ENCODE assay signal across 29 cellular contexts in the genomic region with DNA sequence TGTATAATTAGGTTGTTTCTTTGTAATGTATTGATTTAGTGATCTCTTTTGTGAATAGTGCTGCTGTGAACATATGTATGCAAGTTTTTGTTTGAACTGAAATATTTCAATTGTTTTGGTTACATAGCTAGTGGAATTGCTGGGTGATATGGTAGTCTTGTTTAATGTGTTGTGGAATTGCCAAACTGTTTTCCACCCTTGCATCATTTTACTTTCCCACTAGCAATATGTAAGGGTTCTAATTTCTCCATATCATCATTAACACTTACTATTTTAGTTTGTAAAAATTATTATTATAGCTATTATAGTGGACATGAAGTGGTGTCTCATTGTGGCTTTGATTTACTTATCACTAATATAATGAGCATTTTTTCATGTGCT. TPM values are rescaled to one million over a fixed set of nuclear protein-coding genes. Genes with fewer than 3 reads are reported as not detected.
DNase-seq lines count a peak whose midpoint lies in the region; ATAC-seq, FAIRE-seq and TF ChIP-seq lines count a peak whose summit lies in the region.
"Had no signal": no experiment of that assay in that cellular context is flagged by ENCODE, and none has a peak within 500 bp of the region (broad histone marks: within the 10 kb centered on the region; RNA-seq: fewer than 3 reads in every experiment).

No MANE protein-coding gene starts in this region.

- H3K4me3 Mint-ChIP-seq in activated naive CD4-positive, alpha-beta T cell treated with anti-CD3 and anti-CD28 coated beads, Interleukin-2, amount 50 U/mL, for 24 hours, result peak overlapping the region; percentile 47
- no peak overlapping the region for H3K4me3 Mint-ChIP-seq in WTC11
- peak overlapping the region in 6 of 10 donors; percentile 2 to 36 (median 20) for H3K4me3 Mint-ChIP-seq in naive thymus-derived CD8-positive, alpha-beta T cell

- H3K4me1 ChIP-seq in lower lobe of right lung, result peaks cover 13% of the 10 kb centered on the region

- no peaks in the 10 kb centered on the region for H3K27me3 Mint-ChIP-seq in activated naive CD4-positive, alpha-beta T cell treated with anti-CD3 and anti-CD28 coated beads, Interleukin-2, amount 50 U/mL, for 24 hours
- H3K27me3 Mint-ChIP-seq in WTC11 (ENCODE audit: low read depth), result no peaks in the 10 kb centered on the region
- no peaks in the 10 kb centered on the region for H3K27me3 Mint-ChIP-seq in naive thymus-derived CD8-positive, alpha-beta T cell
- H3K27me3 Mint-ChIP-seq: CD4-positive, alpha-beta memory T cell had no signal

- DNase-seq in activated naive CD4-positive, alpha-beta T cell (lab: John Stamatoyannopoulos, UW), result no peak
- no peak for DNase-seq in HTR-8/SVneo (ENCODE audit: insufficient read length, low spot score)
- DNase-seq in WTC11 (ENCODE audit: low spot score), result no peak
- no peak for DNase-seq in naive thymus-derived CD8-positive, alpha-beta T cell
- DNase-seq in lower lobe of right lung, result no peak
- DNase-seq in NCI-H2196 (lab: John Stamatoyannopoulos, UW; ENCODE audit: unreplicated experiment), result no peak
- DNase-seq in NCI-H526 (lab: John Stamatoyannopoulos, UW), result no peak
- DNase-seq: ACHN; Caco-2; CD4-positive, alpha-beta memory T cell; DMS79; GF-D8; KBM-7; MG63; NCI-H1105 treated with DMSO at 0.1 percent for 48 hours; NCI-H146; NCI-H1930; NCI-H2107; NCI-H446; NCI-H524 treated with DMSO at 0.1 percent for 48 hours; NCI-H82; RPMI8226; SHP77 had no signal

- H3K36me3 ChIP-seq in lower lobe of right lung, result no peaks in the 10 kb centered on the region

- peaks cover 79% of the 10 kb centered on the region for H3K4me1 Mint-ChIP-seq in activated naive CD4-positive, alpha-beta T cell treated with anti-CD3 and anti-CD28 coated beads, Interleukin-2, amount 50 U/mL, for 24 hours
- peaks cover 65% of the 10 kb centered on the region for H3K4me1 Mint-ChIP-seq in WTC11
- H3K4me1 Mint-ChIP-seq in naive thymus-derived CD8-positive, alpha-beta T cell, result peaks cover 42 to 80% (median 74%) of the 10 kb centered on the region in 4 donors

- H3K36me3 Mint-ChIP-seq in activated naive CD4-positive, alpha-beta T cell treated with anti-CD3 and anti-CD28 coated beads, Interleukin-2, amount 50 U/mL, for 24 hours, result peaks cover 8% of the 10 kb centered on the region
- H3K36me3 Mint-ChIP-seq in WTC11, result peaks cover 27% of the 10 kb centered on the region
- peaks cover 8 to 16% (median 14%) of the 10 kb centered on the region in 3 donors for H3K36me3 Mint-ChIP-seq in naive thymus-derived CD8-positive, alpha-beta T cell

- no peak overlapping the region for H3K27ac Mint-ChIP-seq in activated naive CD4-positive, alpha-beta T cell treated with anti-CD3 and anti-CD28 coated beads, Interleukin-2, amount 50 U/mL, for 24 hours
- no peak overlapping the region for H3K27ac Mint-ChIP-seq in WTC11
- H3K27ac Mint-ChIP-seq in naive thymus-derived CD8-positive, alpha-beta T cell, result no peak overlapping the region
- H3K27ac Mint-ChIP-seq: CD4-positive, alpha-beta memory T cell had no signal

- H3K27me3 ChIP-seq in lower lobe of right lung (ENCODE audit: low read depth), result no peaks in the 10 kb centered on the region
- H3K27me3 ChIP-seq: BLaER1 treated with 17β-estradiol and CSF1 and Interleukin-3, amounts not matched to agents 10 nM and 100 nM; MG63 had no signal

- POLR2A ChIA-PET in WTC11 (lab: Charles Lee), result no interaction called here
- POLR2A ChIA-PET in naive thymus-derived CD8-positive, alpha-beta T cell (lab: Charles Lee), result no interaction called here

- intact Hi-C loops in lower lobe of right lung (cut with DNase I), result no loop called here

- no peaks in the 10 kb centered on the region for H3K9me3 Mint-ChIP-seq in activated naive CD4-positive, alpha-beta T cell treated with anti-CD3 and anti-CD28 coated beads, Interleukin-2, amount 50 U/mL, for 24 hours
- 0 out of 2 replicates have a peak, but pooled peaks cover 3% of the 10 kb centered on the region for H3K9me3 Mint-ChIP-seq in WTC11
- H3K9me3 Mint-ChIP-seq in naive thymus-derived CD8-positive, alpha-beta T cell, result no peaks in the 10 kb centered on the region
- H3K9me3 Mint-ChIP-seq: CD4-positive, alpha-beta memory T cell had no signal

- H3K27ac ChIP-seq in lower lobe of right lung, result no peak overlapping the region
- H3K27ac ChIP-seq: 22Rv1; BLaER1 treated with 17β-estradiol and CSF1 and Interleukin-3, amounts not matched to agents 10 nM and 100 nM had no signal

- no peaks in the 10 kb centered on the region for H3K9me3 ChIP-seq in lower lobe of right lung
- H3K9me3 ChIP-seq: Caco-2, MG63 had no signal

- FAIRE-seq in HTR-8/SVneo (lab: Jason Lieb, UNC), result peak; percentile 9
- FAIRE-seq: GM12891, GM19239 had no signal

- H3K4me3 ChIP-seq in lower lobe of right lung, result no peak overlapping the region
- H3K4me3 ChIP-seq: BLaER1 treated with 17β-estradiol and CSF1 and Interleukin-3, amounts not matched to agents 10 nM and 100 nM; MG63 had no signal

- ATAC-seq in WTC11 (no peak), lower lobe of right lung (no peak)
- ATAC-seq in naive thymus-derived CD8-positive, alpha-beta T cell, result no peak
- ATAC-seq: HCT116 had no signal

- CTCF ChIA-PET in WTC11 (lab: Charles Lee), result no interaction called here

- TF ChIP-seq CTCF in WTC11 (IDR thresholded peaks at IDR 0.05) (no peak), lower lobe of right lung (IDR thresholded peaks at IDR 0.05) (no peak)

TF ChIP-seq in WTC11, 78 proteins besides CTCF, POLR2A, EP300 and RAD21:
- TF ChIP-seq ZNF138 (CRISPR knock-in tag; conservative IDR thresholded peaks at IDR 0.05), result no peak
- TF ChIP-seq GABPB1 (CRISPR knock-in tag; IDR thresholded peaks at IDR 0.05), result peak; percentile 73
- TF ChIP-seq, protein P1, sequence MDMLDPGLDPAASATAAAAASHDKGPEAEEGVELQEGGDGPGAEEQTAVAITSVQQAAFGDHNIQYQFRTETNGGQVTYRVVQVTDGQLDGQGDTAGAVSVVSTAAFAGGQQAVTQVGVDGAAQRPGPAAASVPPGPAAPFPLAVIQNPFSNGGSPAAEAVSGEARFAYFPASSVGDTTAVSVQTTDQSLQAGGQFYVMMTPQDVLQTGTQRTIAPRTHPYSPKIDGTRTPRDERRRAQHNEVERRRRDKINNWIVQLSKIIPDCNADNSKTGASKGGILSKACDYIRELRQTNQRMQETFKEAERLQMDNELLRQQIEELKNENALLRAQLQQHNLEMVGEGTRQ (CRISPR knock-in tag; IDR thresholded peaks at IDR 0.05), result no peak
- TF ChIP-seq, protein P2, sequence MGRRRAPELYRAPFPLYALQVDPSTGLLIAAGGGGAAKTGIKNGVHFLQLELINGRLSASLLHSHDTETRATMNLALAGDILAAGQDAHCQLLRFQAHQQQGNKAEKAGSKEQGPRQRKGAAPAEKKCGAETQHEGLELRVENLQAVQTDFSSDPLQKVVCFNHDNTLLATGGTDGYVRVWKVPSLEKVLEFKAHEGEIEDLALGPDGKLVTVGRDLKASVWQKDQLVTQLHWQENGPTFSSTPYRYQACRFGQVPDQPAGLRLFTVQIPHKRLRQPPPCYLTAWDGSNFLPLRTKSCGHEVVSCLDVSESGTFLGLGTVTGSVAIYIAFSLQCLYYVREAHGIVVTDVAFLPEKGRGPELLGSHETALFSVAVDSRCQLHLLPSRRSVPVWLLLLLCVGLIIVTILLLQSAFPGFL (CRISPR knock-in tag; IDR thresholded peaks at IDR 0.05; ENCODE audit: borderline replicate concordance), result no peak
- TF ChIP-seq, protein P3, sequence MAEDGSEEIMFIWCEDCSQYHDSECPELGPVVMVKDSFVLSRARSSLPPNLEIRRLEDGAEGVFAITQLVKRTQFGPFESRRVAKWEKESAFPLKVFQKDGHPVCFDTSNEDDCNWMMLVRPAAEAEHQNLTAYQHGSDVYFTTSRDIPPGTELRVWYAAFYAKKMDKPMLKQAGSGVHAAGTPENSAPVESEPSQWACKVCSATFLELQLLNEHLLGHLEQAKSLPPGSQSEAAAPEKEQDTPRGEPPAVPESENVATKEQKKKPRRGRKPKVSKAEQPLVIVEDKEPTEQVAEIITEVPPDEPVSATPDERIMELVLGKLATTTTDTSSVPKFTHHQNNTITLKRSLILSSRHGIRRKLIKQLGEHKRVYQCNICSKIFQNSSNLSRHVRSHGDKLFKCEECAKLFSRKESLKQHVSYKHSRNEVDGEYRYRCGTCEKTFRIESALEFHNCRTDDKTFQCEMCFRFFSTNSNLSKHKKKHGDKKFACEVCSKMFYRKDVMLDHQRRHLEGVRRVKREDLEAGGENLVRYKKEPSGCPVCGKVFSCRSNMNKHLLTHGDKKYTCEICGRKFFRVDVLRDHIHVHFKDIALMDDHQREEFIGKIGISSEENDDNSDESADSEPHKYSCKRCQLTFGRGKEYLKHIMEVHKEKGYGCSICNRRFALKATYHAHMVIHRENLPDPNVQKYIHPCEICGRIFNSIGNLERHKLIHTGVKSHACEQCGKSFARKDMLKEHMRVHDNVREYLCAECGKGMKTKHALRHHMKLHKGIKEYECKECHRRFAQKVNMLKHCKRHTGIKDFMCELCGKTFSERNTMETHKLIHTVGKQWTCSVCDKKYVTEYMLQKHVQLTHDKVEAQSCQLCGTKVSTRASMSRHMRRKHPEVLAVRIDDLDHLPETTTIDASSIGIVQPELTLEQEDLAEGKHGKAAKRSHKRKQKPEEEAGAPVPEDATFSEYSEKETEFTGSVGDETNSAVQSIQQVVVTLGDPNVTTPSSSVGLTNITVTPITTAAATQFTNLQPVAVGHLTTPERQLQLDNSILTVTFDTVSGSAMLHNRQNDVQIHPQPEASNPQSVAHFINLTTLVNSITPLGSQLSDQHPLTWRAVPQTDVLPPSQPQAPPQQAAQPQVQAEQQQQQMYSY (CRISPR knock-in tag; IDR thresholded peaks at IDR 0.05), result no peak
- no peak for TF ChIP-seq ZBTB21 (CRISPR knock-in tag; IDR thresholded peaks at IDR 0.05; ENCODE audit: borderline replicate concordance)
TF ChIP-seq in WTC11: peak in this region for 1.

RNA-seq across cellular contexts. Expression of a gene that starts 5.9 kb away (rescaled TPM):
- 63.1 to 66.2 TPM (median 64.3 TPM) in 3 replicates for total RNA-seq in WTC11 (2021)
- total RNA-seq in naive thymus-derived CD8-positive, alpha-beta T cell, result 10 to 100 TPM; 30.2 to 30.4 TPM
- 10 to 100 TPM in 2 of 3 donors, 1 to 10 TPM in 1; 8.1 to 11.8 (median 11.4) TPM for polyA plus RNA-seq in naive thymus-derived CD8-positive, alpha-beta T cell
- total RNA-seq in lower lobe of right lung, result 14.3 TPM

RNA-seq across cellular contexts. Expression of a gene that starts 57.3 kb away (rescaled TPM):
- total RNA-seq in WTC11 (2021), result 69.1 to 79.1 TPM (median 77.5 TPM) in 3 replicates
- total RNA-seq in naive thymus-derived CD8-positive, alpha-beta T cell, result 10 to 100 TPM; 71.2 to 80.0 TPM
- 10 to 100 TPM; 56.2 to 62.8 (median 57.5) TPM for polyA plus RNA-seq in naive thymus-derived CD8-positive, alpha-beta T cell
- 73.8 TPM for total RNA-seq in lower lobe of right lung
